In genomic region chr3:77605308-77605707, GRCh38 we compare ENCODE assay signal across 23 cellular contexts.
"Had no signal": no experiment of that assay in that cellular context is flagged by ENCODE, and none has a peak within 500 bp of the region (broad histone marks: within the 10 kb centered on the region; RNA-seq: fewer than 3 reads in every experiment).

No MANE protein-coding gene starts in this region.

- H3K4me1 ChIP-seq: colonic mucosa, gastroesophageal sphincter, lower lobe of right lung, parathyroid adenoma, tibial artery had no signal

- H3K27me3 ChIP-seq: colonic mucosa, gastroesophageal sphincter, tibial artery had no signal

- H3K36me3 Mint-ChIP-seq: activated naive CD8-positive, alpha-beta T cell treated with anti-CD3 and anti-CD28 coated beads, Interleukin-2, amount 10 ng/mL, durations not matched to agents 7 days and 5 days; natural killer cell treated with Interleukin-12 subunit alpha and Interleukin-12 subunit beta and Interleukin-15 and Interleukin-18, amount 100 ng/mL, for 72 hours had no signal

- H3K27ac Mint-ChIP-seq: activated B cell treated with CpG ODN at 0.5 μM for 24 hours; activated CD4-positive, alpha-beta memory T cell treated with anti-CD3 and anti-CD28 coated beads, Interleukin-2, amount 10 ng/mL, durations not matched to agents 7 days and 5 days; activated naive CD8-positive, alpha-beta T cell treated with anti-CD3 and anti-CD28 coated beads, Interleukin-2, amount 10 ng/mL, durations not matched to agents 7 days and 5 days; activated T-helper 17 cell treated with anti-CD3 and anti-CD28 coated beads, Interleukin-2, amount 50 U/mL, for 72 hours; mesothelial cell of epicardium; natural killer cell treated with Interleukin-12 subunit alpha and Interleukin-12 subunit beta and Interleukin-15 and Interleukin-18, amount 100 ng/mL, for 72 hours had no signal

- ATAC-seq: activated T-helper 17 cell treated with anti-CD3 and anti-CD28 coated beads, Interleukin-2, amount 50 U/mL, for 72 hours; gastroesophageal sphincter; left cardiac atrium; lower lobe of right lung; natural killer cell treated with Interleukin-12 subunit alpha and Interleukin-12 subunit beta and Interleukin-15 and Interleukin-18, amount 100 ng/mL, for 72 hours; stimulated activated naive CD8-positive, alpha-beta T cell treated with anti-CD3 and anti-CD28 coated beads, Interleukin-15, Interleukin-2, amounts not matched to agents 100 U/mL and 50 U/mL, for 24 hours had no signal

- H3K27ac ChIP-seq: colonic mucosa, gastroesophageal sphincter, lower lobe of right lung, parathyroid adenoma, tibial artery had no signal

- H3K4me3 Mint-ChIP-seq: activated B cell treated with CpG ODN at 0.5 μM for 24 hours; activated CD4-positive, alpha-beta memory T cell treated with anti-CD3 and anti-CD28 coated beads, Interleukin-2, amount 10 ng/mL, durations not matched to agents 7 days and 5 days; activated naive CD8-positive, alpha-beta T cell treated with anti-CD3 and anti-CD28 coated beads, Interleukin-2, amount 10 ng/mL, durations not matched to agents 7 days and 5 days; activated T-helper 17 cell treated with anti-CD3 and anti-CD28 coated beads, Interleukin-2, amount 50 U/mL, for 72 hours; brain; mesothelial cell of epicardium; natural killer cell treated with Interleukin-12 subunit alpha and Interleukin-12 subunit beta and Interleukin-15 and Interleukin-18, amount 100 ng/mL, for 72 hours had no signal

- DNase-seq: activated B cell treated with CpG ODN at 0.5 μM for 24 hours; activated CD4-positive, alpha-beta memory T cell treated with anti-CD3 and anti-CD28 coated beads, Interleukin-2, amount 10 ng/mL, durations not matched to agents 7 days and 5 days; activated CD4-positive, alpha-beta T cell treated with anti-CD3 and anti-CD28 coated beads for 4 hours; activated naive CD4-positive, alpha-beta T cell; activated naive CD8-positive, alpha-beta T cell treated with anti-CD3 and anti-CD28 coated beads, Interleukin-2, amount 10 ng/mL, durations not matched to agents 7 days and 5 days; activated T-cell treated with anti-CD3 and anti-CD28 coated beads, Interleukin-2, amount 50 U/mL, for 1 hour; amygdala; central memory CD4-positive, alpha-beta T cell; colonic mucosa; left cardiac atrium; lower lobe of right lung; stimulated activated CD8-positive, alpha-beta memory T cell treated with anti-CD3 and anti-CD28 coated beads, Interleukin-4, amount 100 ng/mL, for 48 hours; stimulated activated naive CD8-positive, alpha-beta T cell treated with anti-CD3 and anti-CD28 coated beads, Interleukin-15, Interleukin-2, amounts not matched to agents 100 U/mL and 50 U/mL, for 24 hours; substantia nigra; SW 1271; T-helper 2 cell; tibial artery had no signal

- H3K27me3 Mint-ChIP-seq: activated B cell treated with CpG ODN at 0.5 μM for 24 hours; activated CD4-positive, alpha-beta memory T cell treated with anti-CD3 and anti-CD28 coated beads, Interleukin-2, amount 10 ng/mL, durations not matched to agents 7 days and 5 days; activated naive CD8-positive, alpha-beta T cell treated with anti-CD3 and anti-CD28 coated beads, Interleukin-2, amount 10 ng/mL, durations not matched to agents 7 days and 5 days; activated T-helper 17 cell treated with anti-CD3 and anti-CD28 coated beads, Interleukin-2, amount 50 U/mL, for 72 hours; brain; natural killer cell treated with Interleukin-12 subunit alpha and Interleukin-12 subunit beta and Interleukin-15 and Interleukin-18, amount 100 ng/mL, for 72 hours had no signal

- H3K4me3 ChIP-seq: colonic mucosa, gastroesophageal sphincter, lower lobe of right lung, tibial artery had no signal

- H3K9me3 Mint-ChIP-seq: activated B cell treated with CpG ODN at 0.5 μM for 24 hours had no signal

- H3K4me1 Mint-ChIP-seq: activated B cell treated with CpG ODN at 0.5 μM for 24 hours; activated CD4-positive, alpha-beta memory T cell treated with anti-CD3 and anti-CD28 coated beads, Interleukin-2, amount 10 ng/mL, durations not matched to agents 7 days and 5 days; activated naive CD8-positive, alpha-beta T cell treated with anti-CD3 and anti-CD28 coated beads, Interleukin-2, amount 10 ng/mL, durations not matched to agents 7 days and 5 days; activated T-helper 17 cell treated with anti-CD3 and anti-CD28 coated beads, Interleukin-2, amount 50 U/mL, for 72 hours; brain; mesothelial cell of epicardium had no signal
